ENCODE assay signal across 14 cellular contexts in genomic region chr2:20992201-20992711, GRCh38. TPM values are rescaled to one million over a fixed set of nuclear protein-coding genes. Genes with fewer than 3 reads are reported as not detected.
DNase-seq lines count a peak whose midpoint lies in the region; TF ChIP-seq lines count a peak whose summit lies in the region.
"Had no signal": no experiment of that assay in that cellular context is flagged by ENCODE, and none has a peak within 500 bp of the region (broad histone marks: within the 10 kb centered on the region; RNA-seq: fewer than 3 reads in every experiment).

No MANE protein-coding gene starts in this region.

- H3K36me3 Mint-ChIP-seq in osteocyte (ENCODE audit: unreplicated experiment), result no peaks in the 10 kb centered on the region

- peak; percentile 27 for DNase-seq in BE2C
- DNase-seq in MG63, result peak; percentile 53
- DNase-seq in esophagus muscularis mucosa (ENCODE audit: extremely low spot score), result no peak
- no peak for DNase-seq in osteocyte (ENCODE audit: extremely low spot score, unreplicated experiment)
- DNase-seq in hippocampal formation (lab: John Stamatoyannopoulos, UW), result no peak
- DNase-seq in activated CD4-positive, alpha-beta T cell treated with anti-CD3 and anti-CD28 coated beads, Interleukin-2, amount 50 U/mL, for 4 hours, result no peak
- DNase-seq in activated naive CD4-positive, alpha-beta T cell (lab: John Stamatoyannopoulos, UW), result no peak
- no peak for DNase-seq in GM10266 (ENCODE audit: extremely low spot score)
- DNase-seq: colonic mucosa; NCI-H1930; stimulated activated CD4-positive, alpha-beta T cell treated with anti-CD3 and anti-CD28 coated beads, Interleukin-2, amount 100 ng/mL, for 24 hours had no signal

- H3K36me3 ChIP-seq in BE2C, result no peaks in the 10 kb centered on the region
- no peaks in the 10 kb centered on the region for H3K36me3 ChIP-seq in MG63
- no peaks in the 10 kb centered on the region for H3K36me3 ChIP-seq in esophagus muscularis mucosa
- H3K36me3 ChIP-seq: colonic mucosa had no signal

- no peak overlapping the region for H3K4me3 ChIP-seq in BE2C (ENCODE audit: low read depth, low read length)
- no peak overlapping the region for H3K4me3 ChIP-seq in MG63
- H3K4me3 ChIP-seq in esophagus muscularis mucosa, result no peak overlapping the region
- H3K4me3 ChIP-seq: colonic mucosa had no signal

- no peak for TF ChIP-seq EP300 in esophagus muscularis mucosa (IDR thresholded peaks at IDR 0.05)

- H3K27ac Mint-ChIP-seq in osteocyte (ENCODE audit: unreplicated experiment), result peak overlapping the region; percentile 83
- H3K27ac Mint-ChIP-seq: activated T-helper 1 cell treated with anti-CD3 and anti-CD28 coated beads, Interleukin-12 subunit alpha, Interleukin-12 subunit beta, Interleukin-2, Interleukin-4 antibody, amounts not matched to agents 30 ng/mL and 10 ng/mL and 1 ng/mL, durations not matched to agents 14 hours and 24 hours and 36 hours had no signal

- no peak overlapping the region for H3K4me3 Mint-ChIP-seq in osteocyte (ENCODE audit: unreplicated experiment)
- H3K4me3 Mint-ChIP-seq: activated T-helper 1 cell treated with anti-CD3 and anti-CD28 coated beads, Interleukin-12 subunit alpha, Interleukin-12 subunit beta, Interleukin-2, Interleukin-4 antibody, amounts not matched to agents 30 ng/mL and 10 ng/mL and 1 ng/mL, durations not matched to agents 14 hours and 24 hours and 36 hours had no signal

- no peaks in the 10 kb centered on the region for H3K9me3 Mint-ChIP-seq in osteocyte (ENCODE audit: unreplicated experiment)
- H3K9me3 Mint-ChIP-seq: activated T-helper 1 cell treated with anti-CD3 and anti-CD28 coated beads, Interleukin-12 subunit alpha, Interleukin-12 subunit beta, Interleukin-2, Interleukin-4 antibody, amounts not matched to agents 30 ng/mL and 10 ng/mL and 1 ng/mL, durations not matched to agents 14 hours and 24 hours and 36 hours had no signal

- intact Hi-C loops in esophagus muscularis mucosa (cut with DNase I), result no loop called here

- TF ChIP-seq POLR2A in esophagus muscularis mucosa (IDR thresholded peaks at IDR 0.05; ENCODE audit: low read depth), result no peak

- TF ChIP-seq CTCF in BE2C (IDR thresholded peaks at IDR 0.05; ENCODE audit: low read depth, low read length) (no peak), esophagus muscularis mucosa (IDR thresholded peaks at IDR 0.05) (no peak), osteocyte (IDR thresholded peaks at IDR 0.05) (no peak), GM10266 (IDR thresholded peaks at IDR 0.05; ENCODE audit: control insufficient read depth, insufficient read depth, low read depth, missing control alignments) (no peak)

- H3K27me3 ChIP-seq in BE2C (no peaks in the 10 kb centered on the region), MG63 (no peaks in the 10 kb centered on the region), esophagus muscularis mucosa (no peaks in the 10 kb centered on the region)
- H3K27me3 ChIP-seq: colonic mucosa had no signal

- H3K9me3 ChIP-seq in BE2C, result no peaks in the 10 kb centered on the region; the same call in 1 of the 2 replicates
- H3K9me3 ChIP-seq in MG63, result no peaks in the 10 kb centered on the region
- no peaks in the 10 kb centered on the region for H3K9me3 ChIP-seq in esophagus muscularis mucosa
- H3K9me3 ChIP-seq: colonic mucosa had no signal

- H3K4me1 ChIP-seq in BE2C, result no peaks in the 10 kb centered on the region
- peaks cover 0 to 68% (median 55%) of the 10 kb centered on the region in 4 donors for H3K4me1 ChIP-seq in esophagus muscularis mucosa
- H3K4me1 ChIP-seq: colonic mucosa had no signal

- peak overlapping the region; percentile 68 to 83 (median 73) for H3K27ac ChIP-seq in esophagus muscularis mucosa (replicated peaks in 1 of 4)
- H3K27ac ChIP-seq: C4-2B, colonic mucosa had no signal

- peaks cover 56% of the 10 kb centered on the region for H3K4me1 Mint-ChIP-seq in osteocyte (ENCODE audit: unreplicated experiment)

- no peaks in the 10 kb centered on the region for H3K27me3 Mint-ChIP-seq in osteocyte (ENCODE audit: unreplicated experiment)

- WGBS in esophagus muscularis mucosa, result 55% methylated on average over 8 of the region's 8 CpGs

RNA-seq across cellular contexts. Expression of gene APOB, which starts 51.6 kb away (rescaled TPM):
- polyA plus RNA-seq in BE2C (2012; ENCODE audit: insufficient read depth, insufficient read length, low read depth), result not detected
- not detected in 2 replicates for total RNA-seq in MG63 (2014; rRNA removed; shearing (Covaris generic); ENCODE audit: low replicate concordance)
- total RNA-seq in esophagus muscularis mucosa, result 1 to 10 TPM in 3 of 4 donors, under 1 TPM in 1; 0.83 to 4.4 (median 2.0) TPM
- total RNA-seq in osteocyte, result 0.21 and 0.24 TPM in 2 replicates
- total RNA-seq: activated T-helper 1 cell treated with anti-CD3 and anti-CD28 coated beads, Interleukin-12 subunit alpha, Interleukin-12 subunit beta, Interleukin-2, Interleukin-4 antibody, amounts not matched to agents 30 ng/mL and 10 ng/mL and 1 ng/mL, durations not matched to agents 14 hours and 24 hours and 36 hours had no signal
- polyA plus RNA-seq: neural cell had no signal

Comparison
In these comparisons a context has a peak if more than half of its experiments do, and no peak if none do; other contexts are left out.
1. DNase-seq: peak in BE2C (single experiment) and MG63 (single experiment); none in esophagus muscularis mucosa (single experiment), osteocyte (single experiment), hippocampal formation (0 of 2), activated CD4-positive, alpha-beta T cell treated with anti-CD3 and anti-CD28 coated beads, Interleukin-2, amount 50 U/mL, for 4 hours (0 of 2), activated naive CD4-positive, alpha-beta T cell (0 of 4) and GM10266 (single experiment).